In genomic region chr3:88032245-88032644, GRCh38 we compare ENCODE assay signal across 8 cellular contexts. TPM values are rescaled to one million over a fixed set of nuclear protein-coding genes. Genes with fewer than 3 reads are reported as not detected.
DNase-seq lines count a peak whose midpoint lies in the region; ATAC-seq and TF ChIP-seq lines count a peak whose summit lies in the region.

No MANE protein-coding gene starts in this region.

- WGBS in heart left ventricle, 4 donors = 37 to 58% (median 53%) methylated on average over 2 of the region's 2 CpGs

- H3K9me3 ChIP-seq in heart left ventricle (peaks cover 0 to 15% (median 3%) of the 10 kb centered on the region in 12 donors), uterus (no peaks in the 10 kb centered on the region)

- intact Hi-C loops in heart left ventricle (cut with DNase I) = no loop called here
- intact Hi-C loops in Right ventricle myocardium inferior (cut with DNase I) = loop anchor here (1.0 kb wide), 1 partner anchor 26 kb away; no protein-coding TSS in a partner anchor
- intact Hi-C loops in uterus (cut with DNase I; ENCODE audit: low total_unique reads) = no loop called here

- H3K4me1 ChIP-seq in heart left ventricle = peaks cover 0 to 24% (median 3%) of the 10 kb centered on the region in 12 donors
- H3K4me1 ChIP-seq in uterus = peaks cover 0 to 4% of the 10 kb centered on the region in 2 donors

- H3K27me3 Mint-ChIP-seq in T-cell (no peaks in the 10 kb centered on the region), immature natural killer cell (ENCODE audit: low read depth in 3 of 3) (peaks cover 0 to 4% (median 2%) of the 10 kb centered on the region in 3 donors)

- TF ChIP-seq CTCF in heart left ventricle (IDR thresholded peaks at IDR 0.05) (no peak), uterus (IDR thresholded peaks at IDR 0.05) (no peak)

- H3K4me3 Mint-ChIP-seq in T-cell (peak overlapping the region; percentile 81 to 83 (median 81)), immature natural killer cell (peak overlapping the region; percentile 82 to 94 (median 91))

- no peaks in the 10 kb centered on the region for H3K36me3 ChIP-seq in heart left ventricle
- H3K36me3 ChIP-seq in uterus = no peaks in the 10 kb centered on the region

- ATAC-seq in heart left ventricle (no peak), Right ventricle myocardium inferior (no peak), T-cell (replicated peaks in 1 of 4) (peak in 1 of 4 experiments; percentile 13)

- H3K27ac Mint-ChIP-seq in T-cell (peak overlapping the region; percentile 89 to 98), immature natural killer cell (peak overlapping the region; percentile 84 to 97 (median 94))

- no peaks in the 10 kb centered on the region for H3K9me3 Mint-ChIP-seq in T-cell
- no peaks in the 10 kb centered on the region for H3K9me3 Mint-ChIP-seq in immature natural killer cell

- peak overlapping the region; percentile 14 to 60 (median 44) for H3K4me3 ChIP-seq in heart left ventricle
- H3K4me3 ChIP-seq in uterus = peak overlapping the region; percentile 30 to 35

- no peak for DNase-seq in heart left ventricle
- DNase-seq in Right ventricle myocardium inferior (ENCODE audit: missing footprints) = no peak
- no peak for DNase-seq in T-cell
- no peak for DNase-seq in immature natural killer cell
- DNase-seq in uterus = no peak
- DNase-seq in RPMI8226 = no peak
- DNase-seq in mesenteric fat pad (ENCODE audit: low spot score) = no peak
- DNase-seq in GM03348 (ENCODE audit: low spot score) = no peak

- CTCF ChIA-PET in T-cell (lab: Charles Lee) = interaction anchor here (0.5 to 2.0 kb wide), 12 partner anchors 9 to 1334 kb away, joined by 3 to 8 read pairs (median 4); partner anchors contain the start of genes CGGBP1 (in 1 of the 2) and ZNF654 (in 1 of the 2)

- H3K4me1 Mint-ChIP-seq in T-cell (peaks cover 37 to 54% (median 41%) of the 10 kb centered on the region in 3 donors), immature natural killer cell (peaks cover 21 to 29% of the 10 kb centered on the region in 2 donors)

- H3K36me3 Mint-ChIP-seq in T-cell = no peaks in the 10 kb centered on the region
- no peaks in the 10 kb centered on the region for H3K36me3 Mint-ChIP-seq in immature natural killer cell

- H3K27ac ChIP-seq in heart left ventricle (peak overlapping the region in 11 of 12 donors; percentile 39 to 80 (median 64)), uterus (peak overlapping the region; percentile 74 to 87)

- H3K27me3 ChIP-seq in heart left ventricle (no peaks in the 10 kb centered on the region), uterus (no peaks in the 10 kb centered on the region)

- POLR2A ChIA-PET in T-cell (lab: Charles Lee) = interaction anchor here in 1 of 2 donors (2.0 kb wide), 1 partner anchor 26 kb away, joined by 11 read pairs; the partner anchor contains the start of genes CGGBP1 and ZNF654

- TF ChIP-seq POLR2A in heart left ventricle (IDR thresholded peaks at IDR 0.05) = no peak
- no peak for TF ChIP-seq POLR2A in uterus (IDR thresholded peaks at IDR 0.05)

RNA-seq across cellular contexts. Expression of gene CGGBP1, which starts 26.6 kb away (rescaled TPM):
- total RNA-seq in heart left ventricle = 10 to 100 TPM; 41.9 to 58.8 (median 46.0) TPM
- 10 to 100 TPM; 23.6 to 44.9 TPM for polyA plus RNA-seq in heart left ventricle
- total RNA-seq in Right ventricle myocardium inferior = 51.6 TPM
- total RNA-seq in T-cell = 100 to 1,000 TPM in 4 of 5 donors, 10 to 100 TPM in 1; 95.7 to 131 (median 112) TPM
- 100 to 1,000 TPM in 1 of 3 donors, 10 to 100 TPM in 2; 77.5 to 105 (median 81.8) TPM for polyA plus RNA-seq in immature natural killer cell
- 100 to 1,000 TPM in 2 of 4 donors, 10 to 100 TPM in 2; 86.2 to 130 (median 96.8) TPM for total RNA-seq in uterus
- total RNA-seq in mesenteric fat pad = 63.3 TPM

RNA-seq across cellular contexts. Expression of gene ZNF654, which starts 26.8 kb away (rescaled TPM):
- total RNA-seq in heart left ventricle (10 to 100 TPM in 5 of 9 donors, 1 to 10 TPM in 4; 5.5 to 15.9 (median 11.4) TPM), Right ventricle myocardium inferior (11.9 TPM), T-cell (10 to 100 TPM; 14.1 to 21.5 (median 17.1) TPM), uterus (10 to 100 TPM; 16.1 to 49.1 (median 21.5) TPM), mesenteric fat pad (15.9 TPM)
- polyA plus RNA-seq in heart left ventricle (1 to 10 TPM; 2.4 to 3.7 TPM), immature natural killer cell (10 to 100 TPM in 1 of 3 donors, 1 to 10 TPM in 2; 7.0 to 13.6 (median 7.5) TPM)
